1 cellular context compared by ENCODE assay signal in genomic region chr16:89938636-89938885, GRCh38.
TF ChIP-seq lines count a peak whose summit lies in the region.

No MANE protein-coding gene starts in this region.

TF ChIP-seq in A549, 52 proteins besides CTCF, POLR2A, EP300 and RAD21:
- TF ChIP-seq BHLHE40 (IDR thresholded peaks at IDR 0.05; ENCODE audit: low read depth, low read length) (no peak), PHF8 (IDR thresholded peaks at IDR 0.05; ENCODE audit: borderline replicate concordance, low read depth) (no peak), CEBPB (IDR thresholded peaks at IDR 0.05) (no peak), NR3C1 (IDR thresholded peaks at IDR 0.05) (no peak), ZSCAN20 (CRISPR knock-in tag; IDR thresholded peaks at IDR 0.05) (no peak), ATOH8 (CRISPR knock-in tag; IDR thresholded peaks at IDR 0.05; ENCODE audit: low read depth) (no peak), SMC3 (IDR thresholded peaks at IDR 0.05) (no peak), HMGXB4 (CRISPR knock-in tag; IDR thresholded peaks at IDR 0.05; ENCODE audit: borderline replicate concordance) (no peak), MAX (IDR thresholded peaks at IDR 0.05) (no peak), POLR2AphosphoS2 (conservative IDR thresholded peaks at IDR 0.05; ENCODE audit: low read length) (no peak)
TF ChIP-seq in A549: peak in this region for 0.
